Comparison of ENCODE assay signal across 1 cellular context in genomic region chr10:79058899-79059771, GRCh38.
A peak's percentile ranks its signal among the peaks of the same experiment; 100 is the strongest.
TF ChIP-seq lines count a peak whose summit lies in the region.

No MANE protein-coding gene starts in this region.

TF ChIP-seq in HepG2, 621 proteins besides CTCF, POLR2A, EP300 and RAD21 (continued from another document and continues in another):
- TF ChIP-seq ZNF609 (CRISPR knock-in tag; IDR thresholded peaks at IDR 0.05; ENCODE audit: borderline replicate concordance) (peak; percentile 99), SALL1 (CRISPR knock-in tag; IDR thresholded peaks at IDR 0.05) (peak; percentile 98), CCAR2 (optimal IDR thresholded peaks at IDR 0.05; ENCODE audit: low read depth, low read length) (no peak), SRF (IDR thresholded peaks at IDR 0.05; ENCODE audit: low read depth, low read length) (peak; percentile 29; the same call in 1 of the 2 replicates), ZBTB20 (CRISPR knock-in tag; IDR thresholded peaks at IDR 0.05; ENCODE audit: borderline replicate concordance, low read depth) (0 out of 2 replicates have a peak, but pooled peaks have one; percentile 42), KDM1A (CRISPR knock-in tag; IDR thresholded peaks at IDR 0.05) (peak; percentile 99), TARDBP (CRISPR knock-in tag; IDR thresholded peaks at IDR 0.05) (peak; percentile 98), ZNF343 (CRISPR knock-in tag; IDR thresholded peaks at IDR 0.05) (0 out of 2 replicates have a peak, but pooled peaks have one; percentile 39), ZMYM2 (CRISPR knock-in tag; IDR thresholded peaks at IDR 0.05) (peak; percentile 97), ZNF296 (CRISPR knock-in tag; conservative IDR thresholded peaks at IDR 0.05) (no peak), ZNF616 (CRISPR knock-in tag; IDR thresholded peaks at IDR 0.05; ENCODE audit: low read depth) (no peak), RERE (CRISPR knock-in tag; IDR thresholded peaks at IDR 0.05; ENCODE audit: low read depth) (peak; percentile 97), RORA (CRISPR knock-in tag; IDR thresholded peaks at IDR 0.05) (0 out of 2 replicates have a peak, but pooled peaks have one; percentile 16), HNRNPLL (IDR thresholded peaks at IDR 0.05; ENCODE audit: low read depth, low read length, poor library complexity, severe bottlenecking) (no peak), REXO4 (CRISPR knock-in tag; IDR thresholded peaks at IDR 0.05; ENCODE audit: borderline replicate concordance) (no peak), ZNF773 (CRISPR knock-in tag; IDR thresholded peaks at IDR 0.05; ENCODE audit: borderline replicate concordance) (no peak), CBX1 (IDR thresholded peaks at IDR 0.05; ENCODE audit: low read depth) (peak; percentile 24), HOXA5 (CRISPR knock-in tag; IDR thresholded peaks at IDR 0.05) (peak; percentile 51; the same call in 1 of the 2 replicates), HMG20B (CRISPR knock-in tag; conservative IDR thresholded peaks at IDR 0.05) (peak; percentile 93), ZNF576 (CRISPR knock-in tag; IDR thresholded peaks at IDR 0.05) (no peak), ZBTB49 (CRISPR knock-in tag; IDR thresholded peaks at IDR 0.05; ENCODE audit: borderline replicate concordance) (no peak), TCF12 (IDR thresholded peaks at IDR 0.05) (no peak), TCF12 (CRISPR knock-in tag; IDR thresholded peaks at IDR 0.05) (peak; percentile 93), KMT2A (CRISPR knock-in tag; IDR thresholded peaks at IDR 0.05) (no peak), ZNF143 (CRISPR knock-in tag; IDR thresholded peaks at IDR 0.05) (peak; percentile 59), ZNF780A (CRISPR knock-in tag; IDR thresholded peaks at IDR 0.05) (peak; percentile 94), NFE2 (CRISPR knock-in tag; IDR thresholded peaks at IDR 0.05) (no peak), ZBTB34 (CRISPR knock-in tag; IDR thresholded peaks at IDR 0.05) (peak; percentile 99), ZNF784 (CRISPR knock-in tag; IDR thresholded peaks at IDR 0.05; ENCODE audit: borderline replicate concordance) (no peak; the same call in 1 of the 2 replicates), CSRNP2 (CRISPR knock-in tag; conservative IDR thresholded peaks at IDR 0.05; ENCODE audit: low read depth) (no peak), RFX5 (IDR thresholded peaks at IDR 0.05; ENCODE audit: low read depth, low read length) (no peak), ZNF547 (CRISPR knock-in tag; IDR thresholded peaks at IDR 0.05) (no peak), HMGXB3 (CRISPR knock-in tag; IDR thresholded peaks at IDR 0.05; ENCODE audit: borderline replicate concordance) (peak; percentile 60; the same call in 1 of the 2 replicates), NFRKB (IDR thresholded peaks at IDR 0.05) (no peak), TSC22D2 (CRISPR knock-in tag; IDR thresholded peaks at IDR 0.05; ENCODE audit: borderline replicate concordance) (no peak; the same call in 1 of the 2 replicates), ZFP36 (IDR thresholded peaks at IDR 0.05; ENCODE audit: borderline replicate concordance, low read depth, low read length, partially characterized antibody) (no peak), ZNF20 (CRISPR knock-in tag; IDR thresholded peaks at IDR 0.05) (no peak), PBX2 (CRISPR knock-in tag; IDR thresholded peaks at IDR 0.05) (no peak)
